11 cellular contexts compared by ENCODE assay signal in genomic region chr9:706073-706472, GRCh38.
DNase-seq lines count a peak whose midpoint lies in the region; ATAC-seq and TF ChIP-seq lines count a peak whose summit lies in the region.
"Had no signal": no experiment of that assay in that cellular context is flagged by ENCODE, and none has a peak within 500 bp of the region (broad histone marks: within the 10 kb centered on the region; RNA-seq: fewer than 3 reads in every experiment).

No MANE protein-coding gene starts in this region.

- peak overlapping the region; percentile 77 for H3K4me3 ChIP-seq in thoracic aorta

- no peak for TF ChIP-seq CTCF in brain (conservative IDR thresholded peaks at IDR 0.05)
- TF ChIP-seq CTCF in thoracic aorta (IDR thresholded peaks at IDR 0.05): no peak

- H3K4me1 ChIP-seq in thoracic aorta (ENCODE audit: control insufficient read depth in 1 of 2, low read depth in 2 of 2): peaks cover 42 to 76% of the 10 kb centered on the region in 2 donors
- H3K4me1 ChIP-seq: neural progenitor cell had no signal

- no peaks in the 10 kb centered on the region for H3K9me3 ChIP-seq in thoracic aorta

- peaks cover 6% of the 10 kb centered on the region for H3K36me3 Mint-ChIP-seq in activated T-cell treated with anti-CD3 and anti-CD28 coated beads, Interleukin-2, amount 50 U/mL, for 4 hours (ENCODE audit: insufficient read depth)
- H3K36me3 Mint-ChIP-seq in brain: peaks cover 6% of the 10 kb centered on the region
- H3K36me3 Mint-ChIP-seq in memory B cell: peaks cover 4% of the 10 kb centered on the region

- no peak for ATAC-seq in activated T-cell treated with anti-CD3 and anti-CD28 coated beads, Interleukin-2, amount 50 U/mL, for 4 hours
- no peak for ATAC-seq in memory B cell (ENCODE audit: low read depth)
- no peak for ATAC-seq in thoracic aorta (ENCODE audit: insufficient number of reproducible peaks, low FRiP score, low read depth)
- no peak for ATAC-seq in GM21390 (IDR thresholded peaks at IDR 0.05; ENCODE audit: unreplicated experiment)
- no peak for ATAC-seq in HG02588 (IDR thresholded peaks at IDR 0.05; ENCODE audit: unreplicated experiment)

- no peaks in the 10 kb centered on the region for H3K27me3 ChIP-seq in thoracic aorta (replicated peaks; ENCODE audit: insufficient read depth)

- H3K9me3 Mint-ChIP-seq in activated T-cell treated with anti-CD3 and anti-CD28 coated beads, Interleukin-2, amount 50 U/mL, for 4 hours: no peaks in the 10 kb centered on the region
- H3K9me3 Mint-ChIP-seq in brain: peaks cover 0 to 4% (median 0%) of the 10 kb centered on the region in 5 experiments
- H3K9me3 Mint-ChIP-seq in memory B cell: no peaks in the 10 kb centered on the region
- H3K9me3 Mint-ChIP-seq: dendritic cell treated with granulocyte-macrophage colony-stimulating factor and Interleukin-4, amounts not matched to agents 40 ng/mL and 50 ng/mL, for 4 days; neural progenitor cell had no signal

- H3K36me3 ChIP-seq in thoracic aorta: peaks cover 5% of the 10 kb centered on the region
- H3K36me3 ChIP-seq: neural progenitor cell had no signal

- peak overlapping the region in 1 of 5 experiments; percentile 91 for H3K27ac Mint-ChIP-seq in brain
- no peak overlapping the region for H3K27ac Mint-ChIP-seq in memory B cell
- H3K27ac Mint-ChIP-seq: neural progenitor cell had no signal

- peaks cover 15% of the 10 kb centered on the region for H3K4me1 Mint-ChIP-seq in activated T-cell treated with anti-CD3 and anti-CD28 coated beads, Interleukin-2, amount 50 U/mL, for 4 hours (ENCODE audit: low read depth)
- H3K4me1 Mint-ChIP-seq in brain (peaks cover 22% of the 10 kb centered on the region), memory B cell (peaks cover 5% of the 10 kb centered on the region)

- peak overlapping the region; percentile 94 for H3K4me3 Mint-ChIP-seq in activated T-cell treated with anti-CD3 and anti-CD28 coated beads, Interleukin-2, amount 50 U/mL, for 4 hours
- peak overlapping the region in 4 of 5 experiments; percentile 80 to 86 (median 80) for H3K4me3 Mint-ChIP-seq in brain
- H3K4me3 Mint-ChIP-seq in memory B cell: peak overlapping the region; percentile 84

- no peak for DNase-seq in activated T-cell treated with anti-CD3 and anti-CD28 coated beads, Interleukin-2, amount 50 U/mL, for 4 hours
- no peak for DNase-seq in activated T-cell treated with anti-CD3 and anti-CD28 coated beads, Interleukin-2, amount 50 U/mL, for 1 hour
- DNase-seq in memory B cell (ENCODE audit: low spot score in 2 of 2): no peak
- DNase-seq in thoracic aorta (ENCODE audit: low spot score): no peak
- DNase-seq in stimulated activated CD4-positive, alpha-beta T cell treated with anti-CD3 and anti-CD28 coated beads, Interleukin-4, amount 100 ng/mL, for 4 hours: no peak
- DNase-seq: NCI-H2081 had no signal

- H3K27ac ChIP-seq in thoracic aorta: peak overlapping the region; percentile 89 to 91
- H3K27ac ChIP-seq: neural progenitor cell had no signal

- H3K27me3 Mint-ChIP-seq in activated T-cell treated with anti-CD3 and anti-CD28 coated beads, Interleukin-2, amount 50 U/mL, for 4 hours (ENCODE audit: low read depth): peaks cover 1% of the 10 kb centered on the region
- peaks cover 6% of the 10 kb centered on the region for H3K27me3 Mint-ChIP-seq in brain
- H3K27me3 Mint-ChIP-seq in memory B cell: peaks cover 14% of the 10 kb centered on the region
